In genomic region chr3:27368831-27369607, GRCh38 we compare ENCODE assay signal across 8 cellular contexts.
DNase-seq lines count a peak whose midpoint lies in the region; ATAC-seq and TF ChIP-seq lines count a peak whose summit lies in the region.

Gene NEK10, minus strand, starts transcription at chr3:27369383. Its CDS starts 16,501 bp downstream, at chr3:27352882.

- H3K27ac ChIP-seq in C4-2B (peak within 1 kb of the TSS; percentile 29; the same call in 1 of the 2 replicates), epithelial cell of prostate (no peak within 1 kb of the TSS)

- no peak for TF ChIP-seq CTCF in C4-2B (conservative IDR thresholded peaks at IDR 0.05)

- ATAC-seq in GM19438 (IDR thresholded peaks at IDR 0.05; ENCODE audit: low read depth, unreplicated experiment) (peak; percentile 100), HG03565 (IDR thresholded peaks at IDR 0.05; ENCODE audit: unreplicated experiment) (peak; percentile 100)

- peak; percentile 32 for DNase-seq in NK-92 treated with Interleukin-12 subunit alpha and Interleukin-12 subunit beta, amount 100 ng/mL, for 24 hours (lab: John Stamatoyannopoulos, UW)
- DNase-seq in activated CD8-positive, alpha-beta memory T cell treated with anti-CD3 and anti-CD28 coated beads, Interleukin-2, amount 50 U/mL, for 48 hours, result peak; percentile 95
- DNase-seq in epithelial cell of prostate (ENCODE audit: low read depth, low spot score), result peak; percentile 55
- peak; percentile 83 for DNase-seq in midbrain (lab: John Stamatoyannopoulos, UW)
- DNase-seq in stimulated activated CD8-positive, alpha-beta memory T cell treated with anti-CD3 and anti-CD28 coated beads, Interleukin-15, amount 100 ng/mL, for 24 hours (ENCODE audit: low read depth), result peak; percentile 79

Comparison
In these comparisons a context has a peak if more than half of its experiments do, and no peak if none do; other contexts are left out.
1. DNase-seq: peak in every context shown above with its lines; median percentile 95 in activated CD8-positive, alpha-beta memory T cell treated with anti-CD3 and anti-CD28 coated beads, Interleukin-2, amount 50 U/mL, for 48 hours; 83 in midbrain; 79 in stimulated activated CD8-positive, alpha-beta memory T cell treated with anti-CD3 and anti-CD28 coated beads, Interleukin-15, amount 100 ng/mL, for 24 hours; 55 in epithelial cell of prostate; 32 in NK-92 treated with Interleukin-12 subunit alpha and Interleukin-12 subunit beta, amount 100 ng/mL, for 24 hours.